In the genomic region with DNA sequence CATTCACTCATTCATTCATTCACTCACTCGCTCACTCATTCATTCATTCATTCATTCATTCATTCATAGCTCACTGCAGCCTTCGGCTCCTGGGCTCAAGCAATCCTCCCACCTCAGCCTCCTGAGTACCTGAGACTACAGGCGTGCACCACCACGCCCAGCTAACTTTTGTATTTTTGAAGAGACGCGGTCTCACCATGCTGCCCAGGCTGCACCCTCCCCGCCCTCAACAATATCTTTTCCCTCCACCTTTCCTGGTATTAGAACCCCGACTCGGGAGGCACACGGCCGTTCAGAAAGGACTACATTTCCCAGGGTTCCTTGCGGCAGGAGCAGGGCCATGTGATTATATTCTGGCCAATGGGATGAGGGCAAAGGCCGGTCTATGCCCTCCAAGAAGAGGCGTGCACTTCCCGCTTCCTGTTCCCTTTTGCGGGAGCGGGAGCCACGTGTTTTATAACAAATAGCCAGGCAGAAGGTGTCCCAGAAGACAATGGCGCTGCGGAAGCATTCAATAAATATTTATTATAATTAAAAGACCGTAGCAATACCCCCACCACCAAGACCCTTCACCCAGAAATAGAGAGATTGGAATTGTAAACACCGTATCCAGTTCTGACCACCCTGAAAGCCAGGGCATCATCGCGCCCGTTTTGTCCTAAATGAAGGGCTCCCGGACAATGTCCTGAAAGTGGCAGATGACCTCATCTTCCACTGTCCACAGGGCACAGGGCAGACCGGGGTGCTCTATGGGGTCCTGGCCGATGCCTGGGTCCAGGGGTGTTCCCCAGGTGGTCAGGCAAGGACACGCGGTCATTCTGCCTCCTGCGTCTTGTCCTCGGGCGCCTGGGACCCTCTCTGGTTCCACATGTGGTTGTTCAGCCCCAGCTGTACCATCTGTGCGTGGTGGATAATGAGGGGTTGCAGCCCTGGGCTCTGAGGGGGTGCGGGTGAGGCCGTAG, we compare ENCODE assay signal across 8 cellular contexts. TPM values are rescaled to one million over a fixed set of nuclear protein-coding genes. Genes with fewer than 3 reads are reported as not detected.
DNase-seq lines count a peak whose midpoint lies in the region; ATAC-seq and TF ChIP-seq lines count a peak whose summit lies in the region.

No MANE protein-coding gene starts in this region.

- 33 to 53% methylated on average over 15 to 22 of the region's 36 CpGs for WGBS in esophagus squamous epithelium, 2 donors

- peak overlapping the region in 5 of 6 donors; percentile 33 to 98 (median 94) for H3K27ac Mint-ChIP-seq in naive B cell

- ATAC-seq in naive B cell (ENCODE audit: low read depth in 2 of 2) (peak; percentile 84 to 89), GM21576 (IDR thresholded peaks at IDR 0.05; ENCODE audit: unreplicated experiment) (no peak)

- H3K9me3 ChIP-seq in esophagus squamous epithelium, result no peaks in the 10 kb centered on the region

- peaks cover 0 to 5% (median 0%) of the 10 kb centered on the region in 7 donors for H3K9me3 Mint-ChIP-seq in naive B cell

- no peak for TF ChIP-seq POLR2A in esophagus squamous epithelium (IDR thresholded peaks at IDR 0.05)

- intact Hi-C loops in esophagus squamous epithelium (cut with DNase I), result no loop called here

- peak overlapping the region; percentile 4 to 92 (median 88) for H3K4me3 Mint-ChIP-seq in naive B cell

- H3K4me1 Mint-ChIP-seq in naive B cell, result peaks cover 27 to 46% (median 35%) of the 10 kb centered on the region in 3 donors

- H3K4me1 ChIP-seq in esophagus squamous epithelium, result peaks cover 19 to 45% (median 22%) of the 10 kb centered on the region in 3 donors

- no peaks in the 10 kb centered on the region for H3K27me3 Mint-ChIP-seq in naive B cell

- no peak for TF ChIP-seq CTCF in esophagus squamous epithelium (IDR thresholded peaks at IDR 0.05)

- H3K27ac ChIP-seq in esophagus squamous epithelium, result peak overlapping the region in 3 of 4 donors; percentile 34 to 69 (median 36)

- H3K36me3 ChIP-seq in esophagus squamous epithelium, result peaks cover 10 to 43% (median 12%) of the 10 kb centered on the region in 3 donors

- H3K36me3 Mint-ChIP-seq in naive B cell, result no peaks in the 10 kb centered on the region

- peak overlapping the region in 3 of 4 donors; percentile 6 to 19 (median 18) for H3K4me3 ChIP-seq in esophagus squamous epithelium

- DNase-seq in DMS79 (lab: John Stamatoyannopoulos, UW), result peak; percentile 34
- peak; percentile 95 for DNase-seq in Kasumi-1 (lab: John Stamatoyannopoulos, UW)
- peak; percentile 97 for DNase-seq in RKO (ENCODE audit: low spot score)
- peak; percentile 84 to 85 for DNase-seq in activated T-cell treated with anti-CD3 and anti-CD28 coated beads, Interleukin-2, amount 50 U/mL, for 48 hours
- DNase-seq in esophagus squamous epithelium (lab: John Stamatoyannopoulos, UW), result peak; percentile 51
- DNase-seq in naive B cell, result peak; percentile 68
- DNase-seq in stimulated activated CD8-positive, alpha-beta memory T cell treated with anti-CD3 and anti-CD28 coated beads, Interleukin-7, amount 100 ng/mL, for 48 hours (ENCODE audit: extremely low read depth in 1 of 2, low read depth in 1 of 2), result peak; percentile 49 to 68

- H3K27me3 ChIP-seq in esophagus squamous epithelium, result no peaks in the 10 kb centered on the region

RNA-seq across cellular contexts. Expression of a gene that starts 15.8 kb away (rescaled TPM):
- 10 to 100 TPM in 3 of 4 donors, 1 to 10 TPM in 1; 9.6 to 28.7 (median 16.8) TPM for total RNA-seq in esophagus squamous epithelium
- polyA plus RNA-seq in naive B cell (ENCODE audit: low read depth in 6 of 6), result 10 to 100 TPM in 3 of 6 donors, 1 to 10 TPM in 3; 1.0 to 22.4 (median 9.6) TPM

RNA-seq across cellular contexts. Expression of a gene that starts 24.2 kb away (rescaled TPM):
- total RNA-seq in esophagus squamous epithelium, result 10 to 100 TPM; 16.8 to 22.7 (median 18.4) TPM
- 1 to 10 TPM in 5 of 6 donors, under 1 TPM in 1; 0.84 to 5.0 (median 3.2) TPM for polyA plus RNA-seq in naive B cell (ENCODE audit: low read depth in 6 of 6)

RNA-seq across cellular contexts. Expression of a gene that starts 51.8 kb away (rescaled TPM):
- total RNA-seq in esophagus squamous epithelium, result 100 to 1,000 TPM in 3 of 4 donors, 10 to 100 TPM in 1; 67.3 to 173 (median 147) TPM
- polyA plus RNA-seq in naive B cell (ENCODE audit: low read depth in 6 of 6), result 10 to 100 TPM; 35.0 to 57.6 (median 40.4) TPM

Comparison
In these comparisons a context has a peak if more than half of its experiments do, and no peak if none do; other contexts are left out.
1. DNase-seq: peak in every context shown above with its lines; median percentile 97 in RKO; 95 in Kasumi-1; 84 in activated T-cell treated with anti-CD3 and anti-CD28 coated beads, Interleukin-2, amount 50 U/mL, for 48 hours; 68 in naive B cell; 58 in stimulated activated CD8-positive, alpha-beta memory T cell treated with anti-CD3 and anti-CD28 coated beads, Interleukin-7, amount 100 ng/mL, for 48 hours; 51 in esophagus squamous epithelium; 34 in DMS79.